Comparison of ENCODE assay signal across 22 cellular contexts in the genomic region with DNA sequence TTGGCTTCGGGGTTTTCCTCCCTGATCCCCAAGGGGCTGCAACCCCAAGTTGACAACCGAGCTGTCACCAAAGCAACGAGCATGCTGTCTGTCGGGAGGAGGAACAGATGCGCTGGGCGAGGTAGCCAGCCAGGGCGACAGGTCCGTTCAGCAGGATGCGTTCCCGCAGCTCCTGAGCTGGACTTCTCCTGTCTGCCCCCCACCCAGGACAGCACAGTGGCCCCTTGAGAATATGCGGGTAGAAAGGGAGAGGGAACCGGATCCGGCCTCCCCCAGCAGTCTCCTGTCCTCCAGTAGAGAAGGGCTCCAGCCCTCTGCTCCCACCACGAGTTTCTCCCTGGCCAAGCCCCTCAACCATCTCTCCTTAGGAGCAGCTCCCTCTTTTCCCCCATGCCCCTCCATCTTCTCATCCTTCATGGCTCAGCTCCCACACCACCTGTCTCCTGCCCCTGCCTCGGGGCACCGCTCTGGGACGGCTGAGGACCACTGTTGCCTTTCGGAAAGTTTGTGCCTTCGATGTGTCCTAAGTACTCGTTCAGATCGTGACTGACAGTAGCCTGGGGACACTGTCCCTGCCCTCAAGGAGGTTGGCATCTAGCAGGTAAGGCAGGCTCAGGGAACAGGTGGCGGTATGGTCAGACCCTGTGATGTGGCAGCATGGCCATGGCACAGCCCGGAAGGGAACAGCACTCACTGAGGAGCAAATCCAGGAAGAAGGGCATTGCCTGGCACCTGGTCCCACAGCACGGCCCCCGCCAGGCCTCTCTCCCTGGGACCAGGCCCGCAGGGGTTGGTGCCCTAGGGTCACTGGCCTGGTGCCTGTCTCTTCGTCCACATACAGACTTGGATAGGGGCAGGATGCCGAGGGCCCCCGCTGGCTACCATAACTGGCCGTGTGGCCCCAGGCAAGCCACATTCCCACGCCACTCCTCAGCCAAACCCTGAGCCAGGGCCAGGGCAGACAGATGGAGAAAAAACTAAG.
DNase-seq lines count a peak whose midpoint lies in the region; ATAC-seq, FAIRE-seq and TF ChIP-seq lines count a peak whose summit lies in the region.
"Had no signal": no experiment of that assay in that cellular context is flagged by ENCODE, and none has a peak within 500 bp of the region (broad histone marks: within the 10 kb centered on the region; RNA-seq: fewer than 3 reads in every experiment).

No MANE protein-coding gene starts in this region.

- 0 out of 2 replicates have a peak, but pooled peaks cover 3% of the 10 kb centered on the region for H4K20me1 ChIP-seq in HepG2 (ENCODE audit: insufficient read depth, low read length)

- CTCF ChIA-PET in HepG2 (lab: Yijun Ruan, JAX; ENCODE audit: low intra/inter-chr PET ratio, low total read pairs) = no interaction called here

- H3K4me3 Mint-ChIP-seq in activated T-cell treated with anti-CD3 and anti-CD28 coated beads, Interleukin-2, amount 50 U/mL, for 24 hours = no peak overlapping the region
- no peak overlapping the region for H3K4me3 Mint-ChIP-seq in activated T-helper 1 cell treated with anti-CD3 and anti-CD28 coated beads, Interleukin-12 subunit alpha, Interleukin-12 subunit beta, Interleukin-2, Interleukin-4 antibody, amounts not matched to agents 30 ng/mL and 10 ng/mL and 1 ng/mL, durations not matched to agents 14 hours and 24 hours and 36 hours
- no peak overlapping the region for H3K4me3 Mint-ChIP-seq in activated CD4-positive, alpha-beta T cell treated with anti-CD3 and anti-CD28 coated beads, Interleukin-2, amount 10 ng/mL, durations not matched to agents 24 days and 14 days
- H3K4me3 Mint-ChIP-seq: activated T-cell treated with anti-CD3 and anti-CD28 coated beads, Interleukin-2, amount 50 U/mL, for 4 hours; CD4-positive, CD25-positive, alpha-beta regulatory T cell; HFFc6 had no signal

- DNase-seq in activated T-cell treated with anti-CD3 and anti-CD28 coated beads, Interleukin-2, amount 50 U/mL, for 24 hours = no peak
- no peak for DNase-seq in activated T-cell treated with anti-CD3 and anti-CD28 coated beads, Interleukin-2, amount 50 U/mL, for 1 hour
- no peak for DNase-seq in activated T-helper 1 cell treated with anti-CD3 and anti-CD28 coated beads, Interleukin-12 subunit alpha, Interleukin-12 subunit beta, Interleukin-2, Interleukin-4 antibody, amounts not matched to agents 30 ng/mL and 10 ng/mL and 1 ng/mL, durations not matched to agents 14 hours and 24 hours and 36 hours (ENCODE audit: low spot score)
- DNase-seq in HepG2 (ENCODE audit: low spot score) (no peak), sigmoid colon (peak; percentile 58), NOMO-1 treated with DMSO at 0.1 percent for 48 hours (lab: John Stamatoyannopoulos, UW; ENCODE audit: unreplicated experiment) (no peak), omental fat pad (ENCODE audit: low spot score) (no peak)
- DNase-seq in activated CD4-positive, alpha-beta T cell treated with anti-CD3 and anti-CD28 coated beads, Interleukin-2, amount 10 ng/mL, durations not matched to agents 24 days and 14 days = no peak
- DNase-seq: activated CD4-positive, alpha-beta T cell treated with anti-CD3 and anti-CD28 coated beads, Interleukin-2, amount 50 U/mL, for 1 hour; activated T-cell treated with anti-CD3 and anti-CD28 coated beads, Interleukin-2, amount 50 U/mL, for 4 hours; CD4-positive, CD25-positive, alpha-beta regulatory T cell; HFFc6; Kasumi-1; NCI-H1105 treated with DMSO at 0.1 percent for 48 hours; NCI-H748 treated with DMSO at 0.1 percent for 48 hours; stimulated activated naive CD4-positive, alpha-beta T cell treated with Interleukin-2 at 50 U/mL for 16 hours; upper lobe of left lung had no signal

- no peaks in the 10 kb centered on the region for H3K27me3 Mint-ChIP-seq in activated T-cell treated with anti-CD3 and anti-CD28 coated beads, Interleukin-2, amount 50 U/mL, for 24 hours
- H3K27me3 Mint-ChIP-seq in activated T-helper 1 cell treated with anti-CD3 and anti-CD28 coated beads, Interleukin-12 subunit alpha, Interleukin-12 subunit beta, Interleukin-2, Interleukin-4 antibody, amounts not matched to agents 30 ng/mL and 10 ng/mL and 1 ng/mL, durations not matched to agents 14 hours and 24 hours and 36 hours (ENCODE audit: insufficient read depth) = no peaks in the 10 kb centered on the region
- H3K27me3 Mint-ChIP-seq in activated CD4-positive, alpha-beta T cell treated with anti-CD3 and anti-CD28 coated beads, Interleukin-2, amount 10 ng/mL, durations not matched to agents 24 days and 14 days = no peaks in the 10 kb centered on the region
- H3K27me3 Mint-ChIP-seq: CD4-positive, CD25-positive, alpha-beta regulatory T cell had no signal

- no peak overlapping the region for H3K9ac ChIP-seq in HepG2 (ENCODE audit: insufficient read depth, low read depth, low read length)

- no peak for TF ChIP-seq POLR2A in HepG2 (IDR thresholded peaks at IDR 0.05; ENCODE audit: insufficient read depth in 1 of 2, low read depth in 2 of 2, low read length in 2 of 2)
- no peak for TF ChIP-seq POLR2A in sigmoid colon (IDR thresholded peaks at IDR 0.05)

- H3K9me3 Mint-ChIP-seq in activated T-cell treated with anti-CD3 and anti-CD28 coated beads, Interleukin-2, amount 50 U/mL, for 24 hours = no peaks in the 10 kb centered on the region
- no peaks in the 10 kb centered on the region for H3K9me3 Mint-ChIP-seq in activated T-helper 1 cell treated with anti-CD3 and anti-CD28 coated beads, Interleukin-12 subunit alpha, Interleukin-12 subunit beta, Interleukin-2, Interleukin-4 antibody, amounts not matched to agents 30 ng/mL and 10 ng/mL and 1 ng/mL, durations not matched to agents 14 hours and 24 hours and 36 hours
- no peaks in the 10 kb centered on the region for H3K9me3 Mint-ChIP-seq in activated CD4-positive, alpha-beta T cell treated with anti-CD3 and anti-CD28 coated beads, Interleukin-2, amount 10 ng/mL, durations not matched to agents 24 days and 14 days
- H3K9me3 Mint-ChIP-seq: activated T-cell treated with anti-CD3 and anti-CD28 coated beads, Interleukin-2, amount 50 U/mL, for 4 hours; CD4-positive, CD25-positive, alpha-beta regulatory T cell; HFFc6 had no signal

- peaks cover 13% of the 10 kb centered on the region for H3K4me1 Mint-ChIP-seq in activated T-cell treated with anti-CD3 and anti-CD28 coated beads, Interleukin-2, amount 50 U/mL, for 24 hours (ENCODE audit: low read depth)
- no peaks in the 10 kb centered on the region for H3K4me1 Mint-ChIP-seq in activated T-helper 1 cell treated with anti-CD3 and anti-CD28 coated beads, Interleukin-12 subunit alpha, Interleukin-12 subunit beta, Interleukin-2, Interleukin-4 antibody, amounts not matched to agents 30 ng/mL and 10 ng/mL and 1 ng/mL, durations not matched to agents 14 hours and 24 hours and 36 hours (ENCODE audit: low read depth)
- peaks cover 2% of the 10 kb centered on the region for H3K4me1 Mint-ChIP-seq in activated CD4-positive, alpha-beta T cell treated with anti-CD3 and anti-CD28 coated beads, Interleukin-2, amount 10 ng/mL, durations not matched to agents 24 days and 14 days

- no peak overlapping the region for H2AFZ ChIP-seq in HepG2 (ENCODE audit: low read length)

- no peaks in the 10 kb centered on the region for H3K9me3 ChIP-seq in HepG2 (ENCODE audit: low read length)
- no peaks in the 10 kb centered on the region for H3K9me3 ChIP-seq in sigmoid colon
- H3K9me3 ChIP-seq: upper lobe of left lung had no signal

- no peak for TF ChIP-seq EP300 in HepG2 (IDR thresholded peaks at IDR 0.05; ENCODE audit: low read depth in 2 of 2, low read length in 2 of 2)
- TF ChIP-seq EP300 in HepG2 (CRISPR knock-in tag; IDR thresholded peaks at IDR 0.05; ENCODE audit: borderline replicate concordance) = no peak
- no peak for TF ChIP-seq EP300 in sigmoid colon (IDR thresholded peaks at IDR 0.05)

- no peak for TF ChIP-seq RAD21 in HepG2 (CRISPR knock-in tag; IDR thresholded peaks at IDR 0.05)

- TF ChIP-seq CTCF in HepG2 (CRISPR knock-in tag; IDR thresholded peaks at IDR 0.05) (no peak), sigmoid colon (IDR thresholded peaks at IDR 0.05) (no peak), omental fat pad (IDR thresholded peaks at IDR 0.05) (no peak)

- no peaks in the 10 kb centered on the region for H3K27me3 ChIP-seq in HepG2 (ENCODE audit: control insufficient read depth in 1 of 2, insufficient read depth in 2 of 2, low read length in 2 of 2)
- no peaks in the 10 kb centered on the region for H3K27me3 ChIP-seq in sigmoid colon
- H3K27me3 ChIP-seq: upper lobe of left lung had no signal

- H3K27ac Mint-ChIP-seq in activated T-cell treated with anti-CD3 and anti-CD28 coated beads, Interleukin-2, amount 50 U/mL, for 24 hours = peak overlapping the region; percentile 76
- peak overlapping the region; percentile 65 for H3K27ac Mint-ChIP-seq in activated T-helper 1 cell treated with anti-CD3 and anti-CD28 coated beads, Interleukin-12 subunit alpha, Interleukin-12 subunit beta, Interleukin-2, Interleukin-4 antibody, amounts not matched to agents 30 ng/mL and 10 ng/mL and 1 ng/mL, durations not matched to agents 14 hours and 24 hours and 36 hours
- H3K27ac Mint-ChIP-seq in activated CD4-positive, alpha-beta T cell treated with anti-CD3 and anti-CD28 coated beads, Interleukin-2, amount 10 ng/mL, durations not matched to agents 24 days and 14 days = no peak overlapping the region

- in situ Hi-C loops in HepG2 (cut with HindIII; ENCODE audit: extremely low pct_ligation_motif_present, low pct_unique_long_range_greater_than_20kb) = no loop called here

- WGBS in HepG2 (ENCODE audit: low lambda C conversion rate) = 96% methylated on average over 30 of the region's 31 CpGs
- 89 to 90% methylated on average over 31 of the region's 31 CpGs for WGBS in sigmoid colon, 2 donors

- intact Hi-C loops in activated T-helper 1 cell treated with anti-CD3 and anti-CD28 coated beads, Interleukin-12 subunit alpha, Interleukin-12 subunit beta, Interleukin-2, Interleukin-4 antibody, amounts not matched to agents 30 ng/mL and 10 ng/mL and 1 ng/mL, durations not matched to agents 14 hours and 24 hours and 36 hours (cut with micrococcal nuclease) = no loop called here
- intact Hi-C loops in HepG2 (cut with micrococcal nuclease; ENCODE audit: unreplicated experiment) = no loop called here
- intact Hi-C loops in sigmoid colon (cut with DNase I) = no loop called here
- intact Hi-C loops in activated CD4-positive, alpha-beta T cell treated with anti-CD3 and anti-CD28 coated beads, Interleukin-2, amount 10 ng/mL, durations not matched to agents 24 days and 14 days (cut with micrococcal nuclease) = no loop called here

- peaks cover 11% of the 10 kb centered on the region for H3K79me2 ChIP-seq in HepG2 (ENCODE audit: insufficient read depth, low read length)

- POLR2A ChIA-PET in HepG2 (lab: Yijun Ruan, JAX) = no interaction called here

- H3K4me1 ChIP-seq in HepG2 (ENCODE audit: insufficient read depth, low read length) (no peaks in the 10 kb centered on the region), sigmoid colon (peaks cover 3 to 52% (median 45%) of the 10 kb centered on the region in 4 donors)

- ATAC-seq in HepG2 = no peak
- no peak for ATAC-seq in omental fat pad (ENCODE audit: low FRiP score)
- ATAC-seq: activated T-cell treated with anti-CD3 and anti-CD28 coated beads, Interleukin-2, amount 50 U/mL, for 4 hours; left lobe of liver; Panc1 had no signal

- no peak overlapping the region for H3K4me3 ChIP-seq in HepG2 (replicated peaks in 1 of 3; ENCODE audit: insufficient read depth in 1 of 3, low read depth in 2 of 3, low read length in 3 of 3)
- no peak overlapping the region for H3K4me3 ChIP-seq in sigmoid colon
- H3K4me3 ChIP-seq: SK-N-MC, upper lobe of left lung had no signal

- peaks cover 69 to 79% of the 10 kb centered on the region in 2 experiments for H3K36me3 ChIP-seq in HepG2 (replicated peaks in 1 of 2; ENCODE audit: control insufficient read depth in 1 of 2, insufficient read depth in 2 of 2, low read length in 2 of 2)
- peaks cover 17 to 62% (median 35%) of the 10 kb centered on the region in 4 donors for H3K36me3 ChIP-seq in sigmoid colon

- FAIRE-seq in HepG2 (lab: Jason Lieb, UNC) = no peak
- FAIRE-seq: A204.1, TTC549 had no signal

- no peak overlapping the region for H3K4me2 ChIP-seq in HepG2 (ENCODE audit: low read depth, low read length)

- H3K27ac ChIP-seq in HepG2 (ENCODE audit: extremely low read length, insufficient read depth, low read length) (no peak overlapping the region), sigmoid colon (no peak overlapping the region)
- H3K27ac ChIP-seq: SK-N-MC, upper lobe of left lung had no signal

- H3K36me3 Mint-ChIP-seq in activated T-cell treated with anti-CD3 and anti-CD28 coated beads, Interleukin-2, amount 50 U/mL, for 24 hours (ENCODE audit: low read depth) = peaks cover 45% of the 10 kb centered on the region
- H3K36me3 Mint-ChIP-seq in activated T-helper 1 cell treated with anti-CD3 and anti-CD28 coated beads, Interleukin-12 subunit alpha, Interleukin-12 subunit beta, Interleukin-2, Interleukin-4 antibody, amounts not matched to agents 30 ng/mL and 10 ng/mL and 1 ng/mL, durations not matched to agents 14 hours and 24 hours and 36 hours (ENCODE audit: low read depth) = no peaks in the 10 kb centered on the region
- H3K36me3 Mint-ChIP-seq in activated CD4-positive, alpha-beta T cell treated with anti-CD3 and anti-CD28 coated beads, Interleukin-2, amount 10 ng/mL, durations not matched to agents 24 days and 14 days (ENCODE audit: low read depth) = peaks cover 10% of the 10 kb centered on the region

- BruUV-seq in HepG2 (replicated peaks; lab: Mats Ljungman, UMichigan) = TSS peak; percentile 6
